In the genomic region with DNA sequence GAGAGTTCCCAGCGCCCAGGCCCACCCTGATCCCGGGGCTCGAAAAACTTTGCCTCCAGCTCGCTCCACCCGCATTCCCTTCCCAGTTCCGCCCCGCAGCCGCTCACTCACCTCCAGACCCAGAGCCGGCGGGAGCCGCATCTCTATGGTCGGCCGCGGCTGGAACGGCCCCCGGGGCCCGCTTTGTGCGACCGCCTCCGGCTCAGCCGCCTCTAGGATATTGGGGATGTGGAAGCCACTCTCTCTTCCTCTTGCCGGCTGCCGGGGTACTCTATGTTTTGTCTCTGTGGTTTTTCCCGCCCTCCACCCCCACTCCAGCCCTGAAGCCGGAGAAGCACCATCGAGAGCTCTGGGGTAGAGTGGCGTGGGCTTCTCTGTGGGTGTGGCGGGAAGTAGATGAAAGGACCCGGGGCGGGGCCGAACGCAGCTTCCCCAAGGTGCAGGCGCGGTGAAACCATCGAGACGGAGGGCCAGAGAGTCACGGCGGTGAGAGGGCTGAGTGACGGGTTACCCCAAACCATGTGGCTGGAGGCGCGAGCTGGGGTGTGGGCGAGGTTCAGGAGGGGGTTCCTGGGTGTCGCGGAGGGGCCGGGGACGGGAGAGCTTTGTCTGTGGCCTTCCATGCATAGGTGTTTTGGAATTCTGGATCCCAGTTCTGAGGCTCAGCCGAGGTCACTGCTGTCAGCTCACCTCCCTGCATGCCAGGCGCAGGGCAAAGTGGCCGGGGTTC, we compare ENCODE assay signal across 1 cellular context.
TF ChIP-seq lines count a peak whose summit lies in the region.

TSS of gene BCS1L (plus strand) at position 426 of the 730 bp plus-strand sequence. CDS start 1,305 bp downstream, outside the sequence.
A gene with protein sequence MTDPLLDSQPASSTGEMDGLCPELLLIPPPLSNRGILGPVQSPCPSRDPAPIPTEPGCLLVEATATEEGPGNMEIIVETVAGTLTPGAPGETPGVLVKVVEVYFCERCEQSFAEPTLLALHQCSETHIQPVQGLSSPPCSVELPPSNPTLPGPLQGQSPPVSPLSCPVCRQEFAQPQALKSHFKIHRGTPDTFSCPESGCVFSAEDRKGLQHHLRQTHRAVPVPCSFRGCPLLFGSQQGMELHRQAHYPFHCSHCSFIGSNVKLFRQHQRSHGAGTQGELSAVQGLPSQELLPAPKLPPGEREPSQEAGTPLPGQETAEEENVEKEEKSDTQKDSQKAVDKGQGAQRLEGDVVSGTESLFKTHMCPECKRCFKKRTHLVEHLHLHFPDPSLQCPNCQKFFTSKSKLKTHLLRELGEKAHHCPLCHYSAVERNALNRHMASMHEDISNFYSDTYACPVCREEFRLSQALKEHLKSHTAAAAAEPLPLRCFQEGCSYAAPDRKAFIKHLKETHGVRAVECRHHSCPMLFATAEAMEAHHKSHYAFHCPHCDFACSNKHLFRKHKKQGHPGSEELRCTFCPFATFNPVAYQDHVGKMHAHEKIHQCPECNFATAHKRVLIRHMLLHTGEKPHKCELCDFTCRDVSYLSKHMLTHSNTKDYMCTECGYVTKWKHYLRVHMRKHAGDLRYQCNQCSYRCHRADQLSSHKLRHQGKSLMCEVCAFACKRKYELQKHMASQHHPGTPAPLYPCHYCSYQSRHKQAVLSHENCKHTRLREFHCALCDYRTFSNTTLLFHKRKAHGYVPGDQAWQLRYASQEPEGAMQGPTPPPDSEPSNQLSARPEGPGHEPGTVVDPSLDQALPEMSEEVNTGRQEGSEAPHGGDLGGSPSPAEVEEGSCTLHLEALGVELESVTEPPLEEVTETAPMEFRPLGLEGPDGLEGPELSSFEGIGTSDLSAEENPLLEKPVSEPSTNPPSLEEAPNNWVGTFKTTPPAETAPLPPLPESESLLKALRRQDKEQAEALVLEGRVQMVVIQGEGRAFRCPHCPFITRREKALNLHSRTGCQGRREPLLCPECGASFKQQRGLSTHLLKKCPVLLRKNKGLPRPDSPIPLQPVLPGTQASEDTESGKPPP (N-terminal part only) (minus strand): TSS at position 366 of the 730 bp plus-strand sequence. CDS start 3,194 bp downstream, outside the sequence.

TF ChIP-seq in HepG2, 621 proteins besides CTCF, POLR2A, EP300 and RAD21 (continued from another document and continues in another):
- peak; percentile 68 for TF ChIP-seq PAXIP1 (CRISPR knock-in tag; conservative IDR thresholded peaks at IDR 0.05)
- no peak for TF ChIP-seq ZNF772 (CRISPR knock-in tag; IDR thresholded peaks at IDR 0.05)
- TF ChIP-seq REPIN1 (CRISPR knock-in tag; IDR thresholded peaks at IDR 0.05; ENCODE audit: borderline replicate concordance, low read depth): peak; percentile 83; the same call in 1 of the 2 replicates
- 0 out of 2 replicates have a peak, but pooled peaks have one; percentile 69 for TF ChIP-seq ZNF431 (CRISPR knock-in tag; IDR thresholded peaks at IDR 0.05; ENCODE audit: borderline replicate concordance, low read depth)
- TF ChIP-seq ZNF850 (CRISPR knock-in tag; conservative IDR thresholded peaks at IDR 0.05): no peak
- 0 out of 2 replicates have a peak, but pooled peaks have one; percentile 42 for TF ChIP-seq SIX4 (CRISPR knock-in tag; IDR thresholded peaks at IDR 0.05)
- TF ChIP-seq ZFX (CRISPR knock-in tag; IDR thresholded peaks at IDR 0.05; ENCODE audit: low read depth): peak; percentile 76; the same call in 1 of the 2 replicates
- TF ChIP-seq, protein P1, sequence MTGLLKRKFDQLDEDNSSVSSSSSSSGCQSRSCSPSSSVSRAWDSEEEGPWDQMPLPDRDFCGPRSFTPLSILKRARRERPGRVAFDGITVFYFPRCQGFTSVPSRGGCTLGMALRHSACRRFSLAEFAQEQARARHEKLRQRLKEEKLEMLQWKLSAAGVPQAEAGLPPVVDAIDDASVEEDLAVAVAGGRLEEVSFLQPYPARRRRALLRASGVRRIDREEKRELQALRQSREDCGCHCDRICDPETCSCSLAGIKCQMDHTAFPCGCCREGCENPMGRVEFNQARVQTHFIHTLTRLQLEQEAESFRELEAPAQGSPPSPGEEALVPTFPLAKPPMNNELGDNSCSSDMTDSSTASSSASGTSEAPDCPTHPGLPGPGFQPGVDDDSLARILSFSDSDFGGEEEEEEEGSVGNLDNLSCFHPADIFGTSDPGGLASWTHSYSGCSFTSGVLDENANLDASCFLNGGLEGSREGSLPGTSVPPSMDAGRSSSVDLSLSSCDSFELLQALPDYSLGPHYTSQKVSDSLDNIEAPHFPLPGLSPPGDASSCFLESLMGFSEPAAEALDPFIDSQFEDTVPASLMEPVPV (CRISPR knock-in tag; IDR thresholded peaks at IDR 0.05): peak; percentile 55; the same call in 1 of the 2 replicates
- TF ChIP-seq, protein P2, sequence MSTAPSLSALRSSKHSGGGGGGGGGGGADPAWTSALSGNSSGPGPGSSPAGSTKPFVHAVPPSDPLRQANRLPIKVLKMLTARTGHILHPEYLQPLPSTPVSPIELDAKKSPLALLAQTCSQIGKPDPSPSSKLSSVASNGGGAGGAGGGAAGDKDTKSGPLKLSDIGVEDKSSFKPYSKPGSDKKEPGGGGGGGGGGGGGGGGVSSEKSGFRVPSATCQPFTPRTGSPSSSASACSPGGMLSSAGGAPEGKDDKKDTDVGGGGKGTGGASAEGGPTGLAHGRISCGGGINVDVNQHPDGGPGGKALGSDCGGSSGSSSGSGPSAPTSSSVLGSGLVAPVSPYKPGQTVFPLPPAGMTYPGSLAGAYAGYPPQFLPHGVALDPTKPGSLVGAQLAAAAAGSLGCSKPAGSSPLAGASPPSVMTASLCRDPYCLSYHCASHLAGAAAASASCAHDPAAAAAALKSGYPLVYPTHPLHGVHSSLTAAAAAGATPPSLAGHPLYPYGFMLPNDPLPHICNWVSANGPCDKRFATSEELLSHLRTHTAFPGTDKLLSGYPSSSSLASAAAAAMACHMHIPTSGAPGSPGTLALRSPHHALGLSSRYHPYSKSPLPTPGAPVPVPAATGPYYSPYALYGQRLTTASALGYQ (CRISPR knock-in tag; IDR thresholded peaks at IDR 0.05): peak; percentile 80; the same call in 1 of the 2 replicates
- TF ChIP-seq ZNF326 (CRISPR knock-in tag; IDR thresholded peaks at IDR 0.05; ENCODE audit: borderline replicate concordance): no peak
- peak; percentile 88; the same call in 1 of the 2 replicates for TF ChIP-seq MTA1 (CRISPR knock-in tag; IDR thresholded peaks at IDR 0.05; ENCODE audit: borderline replicate concordance)
- no peak for TF ChIP-seq BRCA1 (CRISPR knock-in tag; IDR thresholded peaks at IDR 0.05)
- TF ChIP-seq ZBTB3 (CRISPR knock-in tag; IDR thresholded peaks at IDR 0.05; ENCODE audit: borderline replicate concordance, low read depth): no peak
- peak; percentile 76 for TF ChIP-seq ETV6 (CRISPR knock-in tag; conservative IDR thresholded peaks at IDR 0.05)
- no peak for TF ChIP-seq WIZ (CRISPR knock-in tag; IDR thresholded peaks at IDR 0.05)
- no peak for TF ChIP-seq SYNCRIP (IDR thresholded peaks at IDR 0.05; ENCODE audit: insufficient read depth, low read depth, low read length)
- no peak for TF ChIP-seq RNF219 (CRISPR knock-in tag; IDR thresholded peaks at IDR 0.05)
- TF ChIP-seq, protein P3, sequence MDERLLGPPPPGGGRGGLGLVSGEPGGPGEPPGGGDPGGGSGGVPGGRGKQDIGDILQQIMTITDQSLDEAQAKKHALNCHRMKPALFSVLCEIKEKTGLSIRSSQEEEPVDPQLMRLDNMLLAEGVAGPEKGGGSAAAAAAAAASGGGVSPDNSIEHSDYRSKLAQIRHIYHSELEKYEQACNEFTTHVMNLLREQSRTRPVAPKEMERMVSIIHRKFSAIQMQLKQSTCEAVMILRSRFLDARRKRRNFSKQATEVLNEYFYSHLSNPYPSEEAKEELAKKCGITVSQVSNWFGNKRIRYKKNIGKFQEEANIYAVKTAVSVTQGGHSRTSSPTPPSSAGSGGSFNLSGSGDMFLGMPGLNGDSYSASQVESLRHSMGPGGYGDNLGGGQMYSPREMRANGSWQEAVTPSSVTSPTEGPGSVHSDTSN (CRISPR knock-in tag; IDR thresholded peaks at IDR 0.05): no peak
- TF ChIP-seq BCL6 (CRISPR knock-in tag; IDR thresholded peaks at IDR 0.05): no peak; the same call in 1 of the 2 replicates
- TF ChIP-seq, protein P4, sequence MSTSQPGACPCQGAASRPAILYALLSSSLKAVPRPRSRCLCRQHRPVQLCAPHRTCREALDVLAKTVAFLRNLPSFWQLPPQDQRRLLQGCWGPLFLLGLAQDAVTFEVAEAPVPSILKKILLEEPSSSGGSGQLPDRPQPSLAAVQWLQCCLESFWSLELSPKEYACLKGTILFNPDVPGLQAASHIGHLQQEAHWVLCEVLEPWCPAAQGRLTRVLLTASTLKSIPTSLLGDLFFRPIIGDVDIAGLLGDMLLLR (CRISPR knock-in tag; IDR thresholded peaks at IDR 0.05): peak; percentile 96
- TF ChIP-seq ZBTB26 (CRISPR knock-in tag; IDR thresholded peaks at IDR 0.05; ENCODE audit: borderline replicate concordance): 0 out of 2 replicates have a peak, but pooled peaks have one; percentile 51
- peak; percentile 96; the same call in 1 of the 3 replicates for TF ChIP-seq MXI1 (IDR thresholded peaks at IDR 0.05; ENCODE audit: borderline replicate concordance, low read depth, low read length)
- TF ChIP-seq EEA1 (CRISPR knock-in tag; IDR thresholded peaks at IDR 0.05; ENCODE audit: borderline replicate concordance): 0 out of 2 replicates have a peak, but pooled peaks have one; percentile 73
- no peak for TF ChIP-seq CHD4 (IDR thresholded peaks at IDR 0.05; ENCODE audit: borderline replicate concordance, low read length)
- TF ChIP-seq NKX3-1 (CRISPR knock-in tag; IDR thresholded peaks at IDR 0.05): peak; percentile 86
- peak; percentile 43; the same call in 1 of the 2 replicates for TF ChIP-seq HMG20B (CRISPR knock-in tag; conservative IDR thresholded peaks at IDR 0.05)
- no peak for TF ChIP-seq RNF2 (conservative IDR thresholded peaks at IDR 0.05; ENCODE audit: low read depth)
- TF ChIP-seq NFE2 (CRISPR knock-in tag; IDR thresholded peaks at IDR 0.05): no peak
- no peak for TF ChIP-seq SOX6 (IDR thresholded peaks at IDR 0.05)
- TF ChIP-seq SOX6 (CRISPR knock-in tag; IDR thresholded peaks at IDR 0.05): peak; percentile 81
- no peak for TF ChIP-seq NBN (conservative IDR thresholded peaks at IDR 0.05)
- TF ChIP-seq SALL2 (CRISPR knock-in tag; IDR thresholded peaks at IDR 0.05): peak; percentile 82; the same call in 1 of the 2 replicates
- TF ChIP-seq SNAPC2 (CRISPR knock-in tag; IDR thresholded peaks at IDR 0.05): peak; percentile 5; the same call in 1 of the 2 replicates
- TF ChIP-seq ATAD3A (CRISPR knock-in tag; IDR thresholded peaks at IDR 0.05): no peak
- TF ChIP-seq RCOR2 (CRISPR knock-in tag; IDR thresholded peaks at IDR 0.05): 0 out of 2 replicates have a peak, but pooled peaks have one; percentile 23
- TF ChIP-seq ZHX1 (CRISPR knock-in tag; IDR thresholded peaks at IDR 0.05; ENCODE audit: low read depth): no peak
